ENCODE assay signal across 12 cellular contexts in genomic region chr16:30844346-30844670, GRCh38. TPM values are rescaled to one million over a fixed set of nuclear protein-coding genes. Genes with fewer than 3 reads are reported as not detected.
DNase-seq lines count a peak whose midpoint lies in the region; ATAC-seq, FAIRE-seq and TF ChIP-seq lines count a peak whose summit lies in the region.
"Had no signal": no experiment of that assay in that cellular context is flagged by ENCODE, and none has a peak within 500 bp of the region (broad histone marks: within the 10 kb centered on the region; RNA-seq: fewer than 3 reads in every experiment).

No MANE protein-coding gene starts in this region.

- H3K9me3 ChIP-seq in OCI-LY7 (ENCODE audit: low read length) (no peaks in the 10 kb centered on the region), GM12878 (replicated peaks; ENCODE audit: control insufficient read depth, insufficient read depth, low read length) (no peaks in the 10 kb centered on the region)

- TF ChIP-seq EP300 in GM12878 (IDR thresholded peaks at IDR 0.05; ENCODE audit: borderline replicate concordance in 1 of 2, control insufficient read depth in 1 of 2, low read depth in 2 of 2, low read length in 2 of 2), result no peak

- H3K4me3 ChIP-seq in OCI-LY7 (ENCODE audit: low read depth, low read length, poor library complexity, severe bottlenecking) (no peak overlapping the region), GM12878 (no peak overlapping the region)

- no peak overlapping the region for H3K4me3 Mint-ChIP-seq in activated CD4-positive, alpha-beta T cell treated with anti-CD3 and anti-CD28 coated beads for 36 hours
- H3K4me3 Mint-ChIP-seq in type B pancreatic cell, result no peak overlapping the region
- H3K4me3 Mint-ChIP-seq: H9 had no signal

- no peak overlapping the region for H3K9ac ChIP-seq in GM12878 (ENCODE audit: control insufficient read depth, insufficient read depth, low read length)

- H2AFZ ChIP-seq in OCI-LY7 (ENCODE audit: low read length) (peak overlapping the region; percentile 99; the same call in 1 of the 2 replicates), GM12878 (ENCODE audit: control insufficient read depth, low read depth, low read length) (peak overlapping the region; percentile 27; the same call in 1 of the 2 replicates)

- no peak for TF ChIP-seq POLR2A in GM12878 (IDR thresholded peaks at IDR 0.05; ENCODE audit: low read depth, low read length)

- H3K9me2 ChIP-seq in OCI-LY7 (ENCODE audit: insufficient read depth, low read length), result no peaks in the 10 kb centered on the region

- H3K4me1 ChIP-seq in OCI-LY7 (ENCODE audit: insufficient read depth, low read length, poor library complexity, severe bottlenecking) (peaks cover 7% of the 10 kb centered on the region), GM12878 (ENCODE audit: control insufficient read depth, insufficient read depth, low read length) (peaks cover 5% of the 10 kb centered on the region)

- in situ Hi-C loops in GM12878 (cut with MboI), result loop anchor here (5.0 kb wide), 1 partner anchor 78 kb away; the partner anchor contains the start of gene FBXL19

- POLR2A ChIA-PET in activated CD4-positive, alpha-beta T cell treated with anti-CD3 and anti-CD28 coated beads for 36 hours (lab: Charles Lee), result interaction anchor here (0.5 kb wide), 1 partner anchor 41 kb away, joined by 3 read pairs; no protein-coding TSS in a partner anchor
- POLR2A ChIA-PET in OCI-LY7 (lab: Charles Lee) (interaction anchor here (0.5 to 2.1 kb wide), 4 partner anchors 8 to 47 kb away, joined by 3 to 9 read pairs (median 4); no protein-coding TSS in a partner anchor), GM12878 (lab: Charles Lee) (interaction anchor here (0.7 to 2.3 kb wide), 5 partner anchors 26 to 58 kb away, joined by 4 to 13 read pairs (median 6); partner anchors contain the start of gene BCL7C)

- DNase-seq in activated CD4-positive, alpha-beta T cell treated with anti-CD3 and anti-CD28 coated beads for 36 hours, result no peak
- DNase-seq in activated CD4-positive, alpha-beta T cell treated with anti-CD3 and anti-CD28 coated beads for 48 hours, result no peak
- DNase-seq in OCI-LY7 (ENCODE audit: low spot score), result no peak
- DNase-seq in GM12878 (ENCODE audit: low read depth, low spot score), result no peak
- no peak for DNase-seq in type B pancreatic cell (ENCODE audit: extremely low spot score, unreplicated experiment)
- no peak for DNase-seq in NCI-H1417 treated with DMSO at 0.1 percent for 48 hours (lab: John Stamatoyannopoulos, UW)
- no peak for DNase-seq in islet precursor cell

- intact Hi-C loops in activated CD4-positive, alpha-beta T cell treated with anti-CD3 and anti-CD28 coated beads for 36 hours (cut with DNase I, micrococcal nuclease), result loop anchor here (1.0 to 5.0 kb wide), 5 partner anchors 31 to 98 kb away; no protein-coding TSS in a partner anchor
- intact Hi-C loops in OCI-LY7 (cut with micrococcal nuclease; ENCODE audit: unreplicated experiment), result loop anchor here (1.0 to 5.0 kb wide), 4 partner anchors 31 to 98 kb away; partner anchors contain the start of gene BCL7C
- intact Hi-C loops in GM12878 (cut with micrococcal nuclease; ENCODE audit: unreplicated experiment), result loop anchor here (1.0 to 2.0 kb wide), 4 partner anchors 50 to 98 kb away; partner anchors contain the start of gene BCL7C

- H3K4me1 Mint-ChIP-seq in activated CD4-positive, alpha-beta T cell treated with anti-CD3 and anti-CD28 coated beads for 36 hours, result peaks cover 8% of the 10 kb centered on the region
- peaks cover 15% of the 10 kb centered on the region for H3K4me1 Mint-ChIP-seq in type B pancreatic cell (ENCODE audit: unreplicated experiment)

- no peaks in the 10 kb centered on the region for H3K36me3 ChIP-seq in OCI-LY7 (ENCODE audit: insufficient read depth, low read length)
- no peaks in the 10 kb centered on the region for H3K36me3 ChIP-seq in GM12878 (ENCODE audit: control insufficient read depth in 2 of 2, insufficient read depth in 2 of 2, low read length in 1 of 2)

- no peaks in the 10 kb centered on the region for H3K79me2 ChIP-seq in OCI-LY7 (ENCODE audit: insufficient read depth, low read depth, low read length)
- H3K79me2 ChIP-seq in GM12878 (ENCODE audit: control insufficient read depth, insufficient read depth, low read length), result no peaks in the 10 kb centered on the region

- no peaks in the 10 kb centered on the region for H3K27me3 ChIP-seq in GM12878 (replicated peaks in 1 of 2; ENCODE audit: control insufficient read depth in 2 of 2, insufficient read depth in 2 of 2, low read length in 1 of 2)

- H3K27ac ChIP-seq in OCI-LY7 (ENCODE audit: low read depth, low read length, poor library complexity, severe bottlenecking) (no peak overlapping the region), GM12878 (ENCODE audit: control insufficient read depth, insufficient read depth) (no peak overlapping the region)

- BruUV-seq in OCI-LY7 (replicated peaks; lab: Mats Ljungman, UMichigan) (no TSS peak), GM12878 (replicated peaks; lab: Mats Ljungman, UMichigan) (no TSS peak)

- H3K9me3 Mint-ChIP-seq in activated CD4-positive, alpha-beta T cell treated with anti-CD3 and anti-CD28 coated beads for 36 hours (ENCODE audit: low read depth), result no peaks in the 10 kb centered on the region
- no peaks in the 10 kb centered on the region for H3K9me3 Mint-ChIP-seq in type B pancreatic cell

- H3K36me3 Mint-ChIP-seq in activated CD4-positive, alpha-beta T cell treated with anti-CD3 and anti-CD28 coated beads for 36 hours (ENCODE audit: low read depth), result no peaks in the 10 kb centered on the region
- H3K36me3 Mint-ChIP-seq in type B pancreatic cell, result no peaks in the 10 kb centered on the region
- H3K36me3 Mint-ChIP-seq: CD14-positive monocyte had no signal

- TF ChIP-seq RAD21 in GM12878 (IDR thresholded peaks at IDR 0.05; ENCODE audit: insufficient read depth, low read depth, low read length), result no peak

- RAD21 ChIA-PET in GM12878 (lab: Charles Lee; ENCODE audit: unreplicated experiment), result interaction anchor here (0.8 to 5.7 kb wide), 21 partner anchors 11 to 183 kb away, joined by 3 to 88 read pairs (median 5); partner anchors contain the start of genes CTF1, FBXL19 and PHKG2

- H3K27ac Mint-ChIP-seq in activated CD4-positive, alpha-beta T cell treated with anti-CD3 and anti-CD28 coated beads for 36 hours, result no peak overlapping the region
- peak overlapping the region; percentile 41 for H3K27ac Mint-ChIP-seq in type B pancreatic cell

- TF ChIP-seq CTCF in OCI-LY7 (conservative IDR thresholded peaks at IDR 0.05; ENCODE audit: low read length) (no peak), GM12878 (IDR thresholded peaks at IDR 0.05 in 2 of 3, conservative IDR thresholded peaks at IDR 0.05 in 1 of 3; ENCODE audit: control insufficient read depth in 2 of 3, extremely low read depth in 1 of 3, insufficient read depth in 1 of 3, low read depth in 3 of 3, low read length in 3 of 3) (no peak), type B pancreatic cell (conservative IDR thresholded peaks at IDR 0.05) (no peak)

- SMC1A ChIA-PET in GM12878 (lab: Charles Lee; ENCODE audit: uncharacterized antibody, unreplicated experiment), result interaction anchor here (0.9 to 8.0 kb wide), 17 partner anchors 10 to 151 kb away, joined by 3 to 146 read pairs (median 8); partner anchors contain the start of gene CTF1

- FAIRE-seq in GM12878 (lab: Jason Lieb, UNC), result no peak

- no peak overlapping the region for H3K4me2 ChIP-seq in OCI-LY7 (ENCODE audit: low read length)
- H3K4me2 ChIP-seq in GM12878 (ENCODE audit: control insufficient read depth, insufficient read depth), result no peak overlapping the region

- H3K27me3 Mint-ChIP-seq in activated CD4-positive, alpha-beta T cell treated with anti-CD3 and anti-CD28 coated beads for 36 hours, result no peaks in the 10 kb centered on the region
- H3K27me3 Mint-ChIP-seq in type B pancreatic cell, result no peaks in the 10 kb centered on the region
- H3K27me3 Mint-ChIP-seq: IgD-negative memory B cell had no signal

- H4K20me1 ChIP-seq in OCI-LY7 (ENCODE audit: insufficient read depth, low read length) (no peaks in the 10 kb centered on the region), GM12878 (ENCODE audit: control insufficient read depth, insufficient read depth) (no peaks in the 10 kb centered on the region)

- WGBS in GM12878 (ENCODE audit: insufficient coverage, insufficient replicate concordance, low lambda C conversion rate, missing lambda C conversion rate), result 0% methylated on average over 1 of the region's 1 CpG

- CTCF ChIA-PET in activated CD4-positive, alpha-beta T cell treated with anti-CD3 and anti-CD28 coated beads for 36 hours (lab: Charles Lee), result interaction anchor here (0.6 to 6.0 kb wide), 38 partner anchors 9 to 600 kb away, joined by 3 to 85 read pairs (median 5); partner anchors contain the start of genes CTF1 and PHKG2
- CTCF ChIA-PET in OCI-LY7 (lab: Charles Lee; ENCODE audit: unreplicated experiment), result interaction anchor here (0.7 to 1.4 kb wide), 3 partner anchors 62 to 1025 kb away, joined by 3 to 4 read pairs (median 3); no protein-coding TSS in a partner anchor
- CTCF ChIA-PET in GM12878 (lab: Yijun Ruan, JAX), result interaction anchor here (0.6 to 5.6 kb wide), 28 partner anchors 9 to 598 kb away, joined by 3 to 174 read pairs (median 7); partner anchors contain the start of genes BCL7C, CTF1 and ZNF843

- ATAC-seq in activated CD4-positive, alpha-beta T cell treated with anti-CD3 and anti-CD28 coated beads for 36 hours, result peak; percentile 24
- no peak for ATAC-seq in GM12878
- ATAC-seq in HG02623 (IDR thresholded peaks at IDR 0.05; ENCODE audit: unreplicated experiment), result no peak

RNA-seq across cellular contexts. Expression of gene BCL7C, which starts 49.6 kb away (rescaled TPM):
- 10 to 100 TPM; 19.5 to 20.4 TPM for total RNA-seq in activated CD4-positive, alpha-beta T cell treated with anti-CD3 and anti-CD28 coated beads for 36 hours
- 17.8 and 20.6 TPM in 2 replicates for total RNA-seq in OCI-LY7 (2014; rRNA removed; shearing (Covaris generic))
- total RNA-seq in OCI-LY7 (2022) (11.0 and 11.5 TPM in 2 replicates), GM12878 (2014; rRNA removed) (21.7 and 30.5 TPM in 2 replicates), GM12878 (2014; rRNA removed; fragmentation: Illumina TruSeq; extraction: Trizol) (9.0 and 12.0 TPM in 2 replicates), GM12878 (2021) (20.2 and 20.3 TPM in 2 replicates), type B pancreatic cell (ENCODE audit: low replicate concordance) (26.3 and 35.0 TPM in 2 replicates)
- 7.3 and 8.8 TPM in 2 replicates for total RNA-seq in GM12878 (2013; cell fraction: nucleolus; rRNA removed)
- polyA plus RNA-seq in GM12878 (2011; ENCODE audit: low read depth), result 3.3 TPM
- polyA plus RNA-seq in GM12878 (2011; rRNA removed) (10.5 and 15.3 TPM in 2 replicates), GM12878 (2014; fragmentation: Illumina TruSeq; extraction: Trizol) (2.6 and 8.5 TPM in 2 replicates), GM12878 (2014; fragmentation: Nextera tagmentation; extraction: Ambion mirVana) (1 to 10 TPM; 1.1 to 2.1 TPM), GM12878 (2014; rRNA removed) (28.1 and 37.3 TPM in 2 replicates), GM12878 (2016; fragmentation: Nextera tagmentation; extraction: Ambion mirVana) (10 to 100 TPM in 1 of 2 experiments, 1 to 10 TPM in 1; 9.7 to 26.6 TPM)
- polyA plus RNA-seq in GM12878 (2011; cell fraction: cytosol; rRNA removed), result 14.9 and 26.6 TPM in 2 replicates
- polyA plus RNA-seq in GM12878 (2011; cell fraction: nucleus; rRNA removed), result 9.7 and 9.9 TPM in 2 replicates
- 9.6 and 11.8 TPM in 2 replicates for polyA plus RNA-seq in GM12878 (2012)
- polyA minus RNA-seq in GM12878 (2011; rRNA and poly(A)+ RNA removed), result 2.3 and 4.8 TPM in 2 replicates
- 2.8 and 5.7 TPM in 2 replicates for polyA minus RNA-seq in GM12878 (2011; cell fraction: cytosol; rRNA and poly(A)+ RNA removed)
- 1.3 and 1.6 TPM in 2 replicates for polyA minus RNA-seq in GM12878 (2011; cell fraction: nucleus; rRNA and poly(A)+ RNA removed)

RNA-seq across cellular contexts. Expression of gene CTF1, which starts 52.1 kb away (rescaled TPM):
- under 1 TPM; 0.18 TPM for total RNA-seq in activated CD4-positive, alpha-beta T cell treated with anti-CD3 and anti-CD28 coated beads for 36 hours
- 0.09 and 0.21 TPM in 2 replicates for total RNA-seq in OCI-LY7 (2014; rRNA removed; shearing (Covaris generic))
- total RNA-seq in OCI-LY7 (2022) (0.46 and 0.68 TPM in 2 replicates), GM12878 (2014; rRNA removed) (0.05 and 0.11 TPM in 2 replicates), GM12878 (2014; rRNA removed; fragmentation: Illumina TruSeq; extraction: Trizol) (0.09 and 0.14 TPM in 2 replicates), GM12878 (2021) (0.45 and 0.46 TPM in 2 replicates), type B pancreatic cell (ENCODE audit: low replicate concordance) (2.5 and 3.1 TPM in 2 replicates)
- not detected in 2 replicates for total RNA-seq in GM12878 (2013; cell fraction: nucleolus; rRNA removed)
- polyA plus RNA-seq in GM12878 (2011; ENCODE audit: low read depth), result not detected
- polyA plus RNA-seq in GM12878 (2011; rRNA removed) (0.11 TPM in 1 of 2 replicates, not detected in the other), GM12878 (2014; fragmentation: Illumina TruSeq; extraction: Trizol) (0.16 TPM in 1 of 2 replicates, not detected in the other), GM12878 (2014; fragmentation: Nextera tagmentation; extraction: Ambion mirVana) (under 1 TPM in 1 of 2 experiments, not detected in 1; 0.04 TPM), GM12878 (2014; rRNA removed) (0.22 and 0.34 TPM in 2 replicates), GM12878 (2016; fragmentation: Nextera tagmentation; extraction: Ambion mirVana) (not detected)
- polyA plus RNA-seq in GM12878 (2011; cell fraction: cytosol; rRNA removed), result 0.07 and 0.13 TPM in 2 replicates
- 0.15 and 0.23 TPM in 2 replicates for polyA plus RNA-seq in GM12878 (2011; cell fraction: nucleus; rRNA removed)
- polyA plus RNA-seq in GM12878 (2012), result 0.13 and 0.19 TPM in 2 replicates
- polyA minus RNA-seq in GM12878 (2011; rRNA and poly(A)+ RNA removed), result 0.57 and 0.80 TPM in 2 replicates
- not detected in 2 replicates for polyA minus RNA-seq in GM12878 (2011; cell fraction: cytosol; rRNA and poly(A)+ RNA removed)
- 0.48 and 0.57 TPM in 2 replicates for polyA minus RNA-seq in GM12878 (2011; cell fraction: nucleus; rRNA and poly(A)+ RNA removed)
- total RNA-seq: HT-29 had no signal
- polyA plus RNA-seq: CD14-positive monocyte, IgD-negative memory B cell had no signal

RNA-seq across cellular contexts. Expression of gene ZNF629, which starts 57.3 kb away (rescaled TPM):
- 1 to 10 TPM; 3.4 to 3.7 TPM for total RNA-seq in activated CD4-positive, alpha-beta T cell treated with anti-CD3 and anti-CD28 coated beads for 36 hours
- total RNA-seq in OCI-LY7 (2014; rRNA removed; shearing (Covaris generic)), result 1.9 and 2.5 TPM in 2 replicates
- total RNA-seq in OCI-LY7 (2022), result 1.0 and 1.1 TPM in 2 replicates
- 3.1 and 3.5 TPM in 2 replicates for total RNA-seq in GM12878 (2013; cell fraction: nucleolus; rRNA removed)
- total RNA-seq in GM12878 (2014; rRNA removed), result 0.51 and 0.54 TPM in 2 replicates
- total RNA-seq in GM12878 (2014; rRNA removed; fragmentation: Illumina TruSeq; extraction: Trizol), result 0.28 and 0.45 TPM in 2 replicates
- total RNA-seq in GM12878 (2021), result 0.69 and 0.77 TPM in 2 replicates
- 1.2 TPM for polyA plus RNA-seq in GM12878 (2011; ENCODE audit: low read depth)
- 0.06 and 0.12 TPM in 2 replicates for polyA plus RNA-seq in GM12878 (2011; rRNA removed)
- polyA plus RNA-seq in GM12878 (2011; cell fraction: cytosol; rRNA removed), result 0.12 and 0.13 TPM in 2 replicates
- polyA plus RNA-seq in GM12878 (2011; cell fraction: nucleus; rRNA removed), result 0.43 and 0.50 TPM in 2 replicates
- polyA plus RNA-seq in GM12878 (2012), result 2.2 and 2.5 TPM in 2 replicates
- polyA plus RNA-seq in GM12878 (2014; fragmentation: Illumina TruSeq; extraction: Trizol), result 0.48 and 0.59 TPM in 2 replicates
- polyA plus RNA-seq in GM12878 (2014; fragmentation: Nextera tagmentation; extraction: Ambion mirVana), result under 1 TPM; 0.02 to 0.07 TPM
- 0.35 and 0.38 TPM in 2 replicates for polyA plus RNA-seq in GM12878 (2014; rRNA removed)
- polyA plus RNA-seq in GM12878 (2016; fragmentation: Nextera tagmentation; extraction: Ambion mirVana), result under 1 TPM; 0.32 to 0.62 TPM
- 0.15 TPM in 2 replicates for polyA minus RNA-seq in GM12878 (2011; rRNA and poly(A)+ RNA removed)
- polyA minus RNA-seq in GM12878 (2011; cell fraction: cytosol; rRNA and poly(A)+ RNA removed), result 0.21 TPM in 1 of 2 replicates, not detected in the other
- polyA minus RNA-seq in GM12878 (2011; cell fraction: nucleus; rRNA and poly(A)+ RNA removed), result 0.29 and 0.36 TPM in 2 replicates
- 26.9 and 35.5 TPM in 2 replicates for total RNA-seq in type B pancreatic cell (ENCODE audit: low replicate concordance)
